In the genomic region with DNA sequence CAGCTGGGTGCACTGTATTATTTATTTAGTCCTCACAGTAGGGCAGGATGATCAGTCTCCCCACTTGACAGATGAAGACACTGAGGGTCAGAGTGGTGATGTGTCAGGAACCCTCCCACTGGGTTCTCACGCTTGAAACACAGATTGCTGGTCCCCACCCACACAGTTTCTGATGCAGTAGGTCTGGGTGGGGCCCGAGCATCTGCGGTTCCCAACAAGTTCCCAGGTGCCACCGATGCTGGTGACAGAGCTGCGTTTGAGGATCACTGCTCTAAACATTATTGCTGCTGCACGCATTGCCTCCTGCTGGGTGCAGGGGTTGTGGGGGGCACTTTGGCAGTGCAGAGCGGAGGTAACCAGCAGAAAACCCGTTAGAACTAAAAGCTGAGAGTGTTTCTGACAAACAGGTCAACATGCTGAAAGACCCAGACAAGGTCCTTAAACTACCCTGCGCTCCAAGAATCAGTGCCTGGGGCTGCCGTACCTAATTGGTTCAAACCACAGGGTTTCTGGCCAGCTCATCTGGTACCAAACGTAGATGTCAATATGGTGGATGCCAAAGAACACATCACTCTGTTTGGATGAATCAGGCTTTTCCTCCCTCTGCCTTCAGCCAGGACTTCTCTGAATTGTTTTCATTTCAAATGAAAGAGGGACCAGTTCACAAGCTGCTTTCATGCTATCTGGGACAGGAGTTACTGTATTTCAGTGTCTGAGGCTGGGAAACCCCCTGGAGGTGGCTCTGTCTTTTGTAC, we compare ENCODE assay signal across 9 cellular contexts.
DNase-seq lines count a peak whose midpoint lies in the region; ATAC-seq and TF ChIP-seq lines count a peak whose summit lies in the region.
"Had no signal": no experiment of that assay in that cellular context is flagged by ENCODE, and none has a peak within 500 bp of the region (broad histone marks: within the 10 kb centered on the region; RNA-seq: fewer than 3 reads in every experiment).

No MANE protein-coding gene starts in this region.

- peaks cover 12% of the 10 kb centered on the region for H3K36me3 Mint-ChIP-seq in effector memory CD8-positive, alpha-beta T cell (ENCODE audit: insufficient read depth)

- TF ChIP-seq CTCF in BJ (IDR thresholded peaks at IDR 0.05; ENCODE audit: insufficient read depth, low read depth, low read length), result no peak

- POLR2A ChIA-PET in BJ (lab: Charles Lee) (interaction anchor here (0.5 kb wide), 1 partner anchor 150 kb away, joined by 5 read pairs; no protein-coding TSS in a partner anchor), HEK293T (lab: Yijun Ruan, JAX) (no interaction called here)

- H3K4me3 Mint-ChIP-seq in effector memory CD8-positive, alpha-beta T cell, result peak overlapping the region; percentile 17 to 57

- H3K27me3 Mint-ChIP-seq in effector memory CD8-positive, alpha-beta T cell, result no peaks in the 10 kb centered on the region

- DNase-seq in BJ (ENCODE audit: low read depth) (peak; percentile 58), cerebellum (ENCODE audit: low spot score) (no peak), cerebellar nuclear complex (lab: John Stamatoyannopoulos, UW) (no peak), HEK293T (ENCODE audit: extremely low spot score) (no peak)
- peak; percentile 37 to 52 for DNase-seq in activated CD4-positive, alpha-beta T cell treated with anti-CD3 and anti-CD28 coated beads, Interleukin-2, amount 50 U/mL, for 24 hours (ENCODE audit: low read depth in 1 of 2, low spot score in 1 of 2)
- DNase-seq in effector memory CD8-positive, alpha-beta T cell, result peak; percentile 7 to 37 (median 26)
- DNase-seq in stimulated activated CD4-positive, alpha-beta T cell treated with anti-CD3 and anti-CD28 coated beads, Interleukin-2, amount 100 ng/mL, for 24 hours, result peak; percentile 62 to 65

- H3K4me1 Mint-ChIP-seq in effector memory CD8-positive, alpha-beta T cell (ENCODE audit: low read depth in 2 of 2), result peaks cover 18 to 33% of the 10 kb centered on the region in 2 donors

- peaks cover 3% of the 10 kb centered on the region for H3K36me3 ChIP-seq in BJ (ENCODE audit: control insufficient read depth, insufficient read depth, low read length)

- peak overlapping the region; percentile 83 to 92 for H3K27ac Mint-ChIP-seq in effector memory CD8-positive, alpha-beta T cell

- peak; percentile 65 for ATAC-seq in HG02571 (IDR thresholded peaks at IDR 0.05; ENCODE audit: unreplicated experiment)
- ATAC-seq in effector memory CD8-positive, alpha-beta T cell (replicated peaks), result peak; percentile 88

- H3K9me3 Mint-ChIP-seq in effector memory CD8-positive, alpha-beta T cell, result no peaks in the 10 kb centered on the region

- CTCF ChIA-PET in BJ (lab: Yijun Ruan, JAX), result interaction anchor here (0.6 kb wide), 1 partner anchor 387 kb away, joined by 3 read pairs; no protein-coding TSS in a partner anchor
- CTCF ChIA-PET in HEK293T (lab: Yijun Ruan, JAX), result no interaction called here

- no peaks in the 10 kb centered on the region for H3K27me3 ChIP-seq in BJ (ENCODE audit: control insufficient read depth, insufficient read depth, low read length)
- H3K27me3 ChIP-seq: heart right ventricle had no signal

- H3K4me3 ChIP-seq in BJ (ENCODE audit: low read depth, low read length), result no peak overlapping the region
- H3K4me3 ChIP-seq: heart right ventricle had no signal

TF ChIP-seq in HEK293T, 16 proteins besides CTCF, POLR2A, EP300 and RAD21:
- TF ChIP-seq L3MBTL2 (conservative IDR thresholded peaks at IDR 0.05) (no peak), ARNT (IDR thresholded peaks at IDR 0.05) (no peak), NFRKB (IDR thresholded peaks at IDR 0.05) (no peak), HDGF (IDR thresholded peaks at IDR 0.05; ENCODE audit: borderline replicate concordance) (no peak), ZNF384 (IDR thresholded peaks at IDR 0.05) (no peak), SP1 (IDR thresholded peaks at IDR 0.05) (no peak), SUZ12 (IDR thresholded peaks at IDR 0.05) (no peak), CTBP1 (IDR thresholded peaks at IDR 0.05; ENCODE audit: borderline replicate concordance) (no peak), TARDBP (IDR thresholded peaks at IDR 0.05) (no peak), BHLHE40 (IDR thresholded peaks at IDR 0.05; ENCODE audit: borderline replicate concordance) (no peak), FOXM1 (IDR thresholded peaks at IDR 0.05; ENCODE audit: borderline replicate concordance) (no peak), FOXK2 (IDR thresholded peaks at IDR 0.05) (no peak), LEF1 (IDR thresholded peaks at IDR 0.05; ENCODE audit: borderline replicate concordance) (no peak), ELF4 (IDR thresholded peaks at IDR 0.05) (no peak), FOXA1 (IDR thresholded peaks at IDR 0.05) (no peak)
- TF ChIP-seq, protein P1, sequence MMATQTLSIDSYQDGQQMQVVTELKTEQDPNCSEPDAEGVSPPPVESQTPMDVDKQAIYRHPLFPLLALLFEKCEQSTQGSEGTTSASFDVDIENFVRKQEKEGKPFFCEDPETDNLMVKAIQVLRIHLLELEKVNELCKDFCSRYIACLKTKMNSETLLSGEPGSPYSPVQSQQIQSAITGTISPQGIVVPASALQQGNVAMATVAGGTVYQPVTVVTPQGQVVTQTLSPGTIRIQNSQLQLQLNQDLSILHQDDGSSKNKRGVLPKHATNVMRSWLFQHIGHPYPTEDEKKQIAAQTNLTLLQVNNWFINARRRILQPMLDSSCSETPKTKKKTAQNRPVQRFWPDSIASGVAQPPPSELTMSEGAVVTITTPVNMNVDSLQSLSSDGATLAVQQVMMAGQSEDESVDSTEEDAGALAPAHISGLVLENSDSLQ (IDR thresholded peaks at IDR 0.05), result no peak

Comparison
In these comparisons a context has a peak if more than half of its experiments do, and no peak if none do; other contexts are left out.
1. DNase-seq: peak in BJ (single experiment), activated CD4-positive, alpha-beta T cell treated with anti-CD3 and anti-CD28 coated beads, Interleukin-2, amount 50 U/mL, for 24 hours (2 of 2), effector memory CD8-positive, alpha-beta T cell (3 of 3) and stimulated activated CD4-positive, alpha-beta T cell treated with anti-CD3 and anti-CD28 coated beads, Interleukin-2, amount 100 ng/mL, for 24 hours (2 of 2); none in cerebellum (single experiment), cerebellar nuclear complex (0 of 2) and HEK293T (single experiment).